In the genomic region with DNA sequence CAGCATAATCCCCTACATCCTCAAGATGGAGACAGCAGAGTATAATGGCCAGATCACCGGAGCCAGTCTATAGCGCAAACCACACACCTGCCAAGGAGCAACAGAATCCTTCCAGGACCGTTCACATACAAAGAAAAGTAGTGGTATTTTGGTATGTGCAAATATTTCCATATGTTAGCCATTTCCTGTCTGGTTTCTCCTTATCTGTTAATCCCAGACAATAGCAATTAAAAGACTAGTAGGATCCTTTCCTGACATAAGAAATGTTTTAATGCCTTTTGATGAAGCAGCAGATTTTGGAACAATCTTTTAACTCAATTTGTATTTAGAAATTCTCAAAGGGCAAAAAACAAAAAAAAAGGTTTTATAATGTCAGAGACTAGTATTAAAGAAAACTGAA, we compare ENCODE assay signal across 21 cellular contexts. TPM values are rescaled to one million over a fixed set of nuclear protein-coding genes. Genes with fewer than 3 reads are reported as not detected.
DNase-seq lines count a peak whose midpoint lies in the region; ATAC-seq and TF ChIP-seq lines count a peak whose summit lies in the region.
"Had no signal": no experiment of that assay in that cellular context is flagged by ENCODE, and none has a peak within 500 bp of the region (broad histone marks: within the 10 kb centered on the region; RNA-seq: fewer than 3 reads in every experiment).

No MANE protein-coding gene starts in this region.

- H3K79me1 ChIP-seq in mesenchymal stem cell (replicated peaks; ENCODE audit: low read length, poor library complexity, severe bottlenecking): peaks cover 40% of the 10 kb centered on the region

- H3K14ac ChIP-seq in mesenchymal stem cell (ENCODE audit: low read length in 2 of 2): no peak overlapping the region

- H3K4me1 Mint-ChIP-seq in HFFc6 (ENCODE audit: low read depth): peaks cover 30% of the 10 kb centered on the region

- no peak for ATAC-seq in HG02610 (IDR thresholded peaks at IDR 0.05; ENCODE audit: unreplicated experiment)
- ATAC-seq: naive thymus-derived CD4-positive, alpha-beta T cell had no signal

- WGBS in mesenchymal stem cell: 100% methylated on average over 1 of the region's 3 CpGs

- peak; percentile 5 for DNase-seq in Daoy (ENCODE audit: low read depth)
- DNase-seq in HFFc6: no peak
- peak; percentile 31 for DNase-seq in amniotic epithelial cell (ENCODE audit: low read depth)
- peak; percentile 26 for DNase-seq in mesenchymal stem cell
- DNase-seq in T-helper 9 cell: no peak
- no peak for DNase-seq in cerebellar cortex (ENCODE audit: low spot score)
- DNase-seq: activated CD4-positive, alpha-beta T cell treated with anti-CD3 and anti-CD28 coated beads for 1 hour; activated CD8-positive, alpha-beta memory T cell treated with anti-CD3 and anti-CD28 coated beads, Interleukin-2, amount 50 U/mL, for 48 hours; activated naive CD4-positive, alpha-beta T cell treated with anti-CD3 and anti-CD28 coated beads, Interleukin-2, amount 10 ng/mL, durations not matched to agents 7 days and 5 days; BE2C; naive thymus-derived CD4-positive, alpha-beta T cell; NCI-H1105 treated with DMSO at 0.1 percent for 48 hours; NCI-H526 treated with DMSO at 0.1 percent for 48 hours; SIG-M5; stimulated activated CD4-positive, alpha-beta T cell treated with anti-CD3 and anti-CD28 coated beads, Interleukin-4, amount 100 ng/mL, for 1 hour; substantia nigra had no signal

- H3K4me3 Mint-ChIP-seq in HFFc6: no peak overlapping the region; the same call in 1 of the 2 replicates
- H3K4me3 Mint-ChIP-seq: activated naive CD4-positive, alpha-beta T cell treated with anti-CD3 and anti-CD28 coated beads, Interleukin-2, amount 10 ng/mL, durations not matched to agents 7 days and 5 days; T-helper 2 cell treated with Interferon-gamma antibody and Interleukin-4, amounts not matched to agents 5 μg/mL and 100 μg/mL, for 36 hours had no signal

- H3K4me1 ChIP-seq in mesenchymal stem cell (ENCODE audit: control insufficient read depth, insufficient read depth, low read depth, low read length): no peaks in the 10 kb centered on the region
- H3K4me1 ChIP-seq: BE2C had no signal

- no peak overlapping the region for H2AFZ ChIP-seq in mesenchymal stem cell (ENCODE audit: low read depth, low read length)

- no peak overlapping the region for H2BK12ac ChIP-seq in mesenchymal stem cell (ENCODE audit: low read length in 2 of 2)

- no peak overlapping the region for H3K4ac ChIP-seq in mesenchymal stem cell (ENCODE audit: low read depth in 1 of 2, low read length in 2 of 2)

- no peak overlapping the region for H2BK5ac ChIP-seq in mesenchymal stem cell (ENCODE audit: low read depth, low read length, poor library complexity, severe bottlenecking)

- H3K36me3 Mint-ChIP-seq in HFFc6 (ENCODE audit: low read depth): peaks cover 26% of the 10 kb centered on the region

- H3K4me2 ChIP-seq in mesenchymal stem cell (ENCODE audit: low read length, poor library complexity, severe bottlenecking): no peak overlapping the region

- no peak overlapping the region for H3K23ac ChIP-seq in mesenchymal stem cell (ENCODE audit: low read length in 2 of 2)

- H3K4me3 ChIP-seq in mesenchymal stem cell (ENCODE audit: insufficient read depth in 1 of 2, low read depth in 1 of 2, low read length in 2 of 2): no peak overlapping the region
- H3K4me3 ChIP-seq: esophagus muscularis mucosa, skin epidermis, vagina had no signal

- no peaks in the 10 kb centered on the region for H3K27me3 ChIP-seq in mesenchymal stem cell (ENCODE audit: control insufficient read depth in 1 of 2, insufficient read depth in 1 of 2, low read length in 2 of 2)
- H3K27me3 ChIP-seq: BE2C, esophagus muscularis mucosa, vagina had no signal

- no peak overlapping the region for H3K9ac ChIP-seq in mesenchymal stem cell (ENCODE audit: low read length)

- H3K27me3 Mint-ChIP-seq in HFFc6 (ENCODE audit: insufficient read depth): peaks cover 2% of the 10 kb centered on the region
- H3K27me3 Mint-ChIP-seq: activated naive CD4-positive, alpha-beta T cell treated with anti-CD3 and anti-CD28 coated beads, Interleukin-2, amount 10 ng/mL, durations not matched to agents 7 days and 5 days; naive thymus-derived CD4-positive, alpha-beta T cell had no signal

- TF ChIP-seq CTCF in HFFc6 (IDR thresholded peaks at IDR 0.05): no peak

- H4K8ac ChIP-seq in mesenchymal stem cell (ENCODE audit: low read length): no peak overlapping the region

- no peak overlapping the region for H2BK15ac ChIP-seq in mesenchymal stem cell (ENCODE audit: low read depth, poor library complexity, severe bottlenecking)

- H3K9me3 Mint-ChIP-seq in HFFc6: no peaks in the 10 kb centered on the region
- H3K9me3 Mint-ChIP-seq: activated naive CD4-positive, alpha-beta T cell treated with anti-CD3 and anti-CD28 coated beads, Interleukin-2, amount 10 ng/mL, durations not matched to agents 7 days and 5 days; T-helper 2 cell treated with Interferon-gamma antibody and Interleukin-4, amounts not matched to agents 5 μg/mL and 100 μg/mL, for 36 hours had no signal

- H3K9me3 ChIP-seq in mesenchymal stem cell (ENCODE audit: control insufficient read depth, low read length): no peaks in the 10 kb centered on the region
- H3K9me3 ChIP-seq: BE2C, esophagus muscularis mucosa, vagina had no signal

- peaks cover 54 to 97% of the 10 kb centered on the region in 2 experiments for H3K36me3 ChIP-seq in mesenchymal stem cell (ENCODE audit: control insufficient read depth in 1 of 2, insufficient read depth in 2 of 2, low read depth in 1 of 2, low read length in 2 of 2)

- H3K27ac ChIP-seq in mesenchymal stem cell (ENCODE audit: low read length, poor library complexity, severe bottlenecking): no peak overlapping the region
- H3K27ac ChIP-seq: esophagus muscularis mucosa, vagina had no signal

- no peak overlapping the region for H2BK120ac ChIP-seq in mesenchymal stem cell (ENCODE audit: low read depth, low read length)

- H4K91ac ChIP-seq in mesenchymal stem cell (ENCODE audit: low read length): no peak overlapping the region

- no peak overlapping the region for H3K18ac ChIP-seq in mesenchymal stem cell (ENCODE audit: low read depth in 1 of 2, low read length in 2 of 2)

- no peak overlapping the region for H2AK5ac ChIP-seq in mesenchymal stem cell (ENCODE audit: low read length, severe bottlenecking)

- peak overlapping the region; percentile 27 for H3K27ac Mint-ChIP-seq in HFFc6
- H3K27ac Mint-ChIP-seq: activated naive CD4-positive, alpha-beta T cell treated with anti-CD3 and anti-CD28 coated beads, Interleukin-2, amount 10 ng/mL, durations not matched to agents 7 days and 5 days; T-helper 2 cell treated with Interferon-gamma antibody and Interleukin-4, amounts not matched to agents 5 μg/mL and 100 μg/mL, for 36 hours had no signal

RNA-seq across cellular contexts. Expression of a gene that starts 22.2 kb away (rescaled TPM):
- total RNA-seq in Daoy (2014; rRNA removed; shearing (Covaris generic)): 19.4 and 26.2 TPM in 2 replicates
- 10 to 100 TPM; 31.4 to 45.2 (median 33.4) TPM for total RNA-seq in HFFc6 (2021; fragmentation: NEBNext Ultra II Directional; extraction: Animal tissue kit (Norgen Biotek cat#: 25700))
- 18.8 TPM for polyA plus RNA-seq in mesenchymal stem cell (2013, experiment 1 of 2)
- 19.4 TPM for polyA plus RNA-seq in mesenchymal stem cell (2013, experiment 2 of 2)

RNA-seq across cellular contexts. Expression of a gene that starts 56.0 kb away (rescaled TPM):
- total RNA-seq in Daoy (2014; rRNA removed; shearing (Covaris generic)): 7.3 and 11.1 TPM in 2 replicates
- total RNA-seq in HFFc6 (2021; fragmentation: NEBNext Ultra II Directional; extraction: Animal tissue kit (Norgen Biotek cat#: 25700)): 10 to 100 TPM; 17.6 to 22.2 (median 19.3) TPM
- polyA plus RNA-seq in mesenchymal stem cell (2013, experiment 1 of 2): 9.1 TPM
- polyA plus RNA-seq in mesenchymal stem cell (2013, experiment 2 of 2): 9.0 TPM

Comparison
In these comparisons a context has a peak if more than half of its experiments do, and no peak if none do; other contexts are left out.
1. DNase-seq: peak in Daoy (single experiment), amniotic epithelial cell (single experiment) and mesenchymal stem cell (single experiment); none in HFFc6 (single experiment), T-helper 9 cell (single experiment) and cerebellar cortex (single experiment).